8 cellular contexts compared by ENCODE assay signal in the genomic region with DNA sequence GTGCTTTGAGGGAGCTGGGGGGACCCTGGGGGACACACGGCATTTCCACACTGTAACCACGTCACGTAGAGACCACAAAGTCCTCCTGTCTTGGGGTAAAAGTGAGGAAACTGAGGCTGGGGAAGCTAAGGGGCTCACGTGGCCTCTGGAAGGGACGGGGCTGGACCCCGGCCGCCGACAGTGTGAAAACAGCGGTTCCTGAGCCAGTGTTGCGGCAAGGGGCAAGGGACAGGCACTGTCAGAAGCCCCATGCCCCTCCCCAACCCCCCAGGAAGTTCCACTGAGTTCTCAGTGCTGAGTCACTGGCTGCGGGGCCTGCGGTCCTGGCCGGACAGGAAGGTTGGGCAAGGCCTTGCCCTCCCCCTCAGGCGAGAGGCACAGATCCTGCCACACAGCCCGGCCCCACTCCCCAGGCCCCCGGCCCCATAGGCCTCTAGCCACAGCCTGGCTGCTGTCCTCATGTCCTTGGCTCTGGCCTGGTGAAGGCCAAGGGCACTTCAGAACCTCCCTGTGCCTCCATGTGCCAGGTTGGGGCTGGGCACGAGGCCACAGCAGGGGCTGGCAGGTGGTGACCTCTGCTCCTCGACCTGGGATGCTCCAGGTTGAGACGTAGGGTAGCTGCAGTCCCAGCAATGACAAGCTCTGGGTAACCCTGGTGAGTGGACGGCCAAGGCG. TPM values are rescaled to one million over a fixed set of nuclear protein-coding genes. Genes with fewer than 3 reads are reported as not detected.
A peak's percentile ranks its signal among the peaks of the same experiment; 100 is the strongest.
DNase-seq lines count a peak whose midpoint lies in the region; ATAC-seq, FAIRE-seq and TF ChIP-seq lines count a peak whose summit lies in the region.

No MANE protein-coding gene starts in this region.

- no peak for TF ChIP-seq CTCF in thoracic aorta (IDR thresholded peaks at IDR 0.05)

- H3K4me1 ChIP-seq in adipocyte (ENCODE audit: control insufficient read depth, insufficient read depth, low read length) = peaks cover 24% of the 10 kb centered on the region
- peaks cover 23 to 39% of the 10 kb centered on the region in 2 donors for H3K4me1 ChIP-seq in thoracic aorta (ENCODE audit: control insufficient read depth in 1 of 2, low read depth in 2 of 2)

- peak overlapping the region; percentile 30 for H3K4me3 ChIP-seq in adipocyte (ENCODE audit: low read length)
- H3K4me3 ChIP-seq in thoracic aorta = peak overlapping the region; percentile 21

- H3K27ac ChIP-seq in thoracic aorta = peak overlapping the region; percentile 46 to 90

- peak; percentile 69 for FAIRE-seq in HTR-8/SVneo (lab: Jason Lieb, UNC)

- H3K27me3 ChIP-seq in adipocyte (replicated peaks; ENCODE audit: control insufficient read depth, insufficient read depth, low read length) (no peaks in the 10 kb centered on the region), thoracic aorta (replicated peaks; ENCODE audit: insufficient read depth) (no peaks in the 10 kb centered on the region)

- H3K36me3 ChIP-seq in adipocyte (ENCODE audit: control insufficient read depth, insufficient read depth, low read length, severe bottlenecking) (no peaks in the 10 kb centered on the region), thoracic aorta (no peaks in the 10 kb centered on the region)

- ATAC-seq in thoracic aorta (ENCODE audit: insufficient number of reproducible peaks, low FRiP score, low read depth) = peak; percentile 67
- ATAC-seq in HG02642 (IDR thresholded peaks at IDR 0.05; ENCODE audit: poor library complexity, unreplicated experiment) = no peak
- ATAC-seq in HG03159 (IDR thresholded peaks at IDR 0.05; ENCODE audit: unreplicated experiment) = no peak

- peak overlapping the region; percentile 75 for H3K9ac ChIP-seq in adipocyte (ENCODE audit: low read length)

- DNase-seq in HTR-8/SVneo (ENCODE audit: insufficient read length, low spot score) = peak; percentile 81
- peak; percentile 92 for DNase-seq in adipocyte (ENCODE audit: low read depth)
- DNase-seq in hepatic stellate cell (ENCODE audit: low spot score) = peak; percentile 88
- no peak for DNase-seq in thoracic aorta (ENCODE audit: low spot score)
- no peak for DNase-seq in midbrain (lab: John Stamatoyannopoulos, UW)
- no peak for DNase-seq in NCI-H128 (lab: John Stamatoyannopoulos, UW; ENCODE audit: unreplicated experiment)

- no peaks in the 10 kb centered on the region for H3K9me3 ChIP-seq in adipocyte (ENCODE audit: control insufficient read depth, low read length)
- no peaks in the 10 kb centered on the region for H3K9me3 ChIP-seq in thoracic aorta

RNA-seq across cellular contexts. Expression of gene CCDC57, which starts 5.0 kb away (rescaled TPM):
- total RNA-seq in thoracic aorta = 10 to 100 TPM; 19.4 to 58.1 TPM

RNA-seq across cellular contexts. Expression of gene SLC16A3, which starts 11.2 kb away (rescaled TPM):
- total RNA-seq in thoracic aorta = 100 to 1,000 TPM in 1 of 2 donors, 10 to 100 TPM in 1; 76.0 to 113 TPM

RNA-seq across cellular contexts. Expression of gene CSNK1D, which starts 55.8 kb away (rescaled TPM):
- 10 to 100 TPM; 69.5 to 71.9 TPM for total RNA-seq in thoracic aorta

Comparison
In these comparisons a context has a peak if more than half of its experiments do, and no peak if none do; other contexts are left out.
1. DNase-seq: peak in HTR-8/SVneo (single experiment), adipocyte (single experiment) and hepatic stellate cell (single experiment); none in thoracic aorta (single experiment), midbrain (single experiment) and NCI-H128 (single experiment).